In genomic region chr9:129640086-129640870, GRCh38 we compare ENCODE assay signal across 1 cellular context.
TF ChIP-seq lines count a peak whose summit lies in the region.

No MANE protein-coding gene starts in this region.

TF ChIP-seq in SK-N-SH treated with all-trans-retinoic acid at 6 μM for 48 hours, 23 proteins besides CTCF, POLR2A, EP300 and RAD21 (continued from another document):
- TF ChIP-seq POU6F1 (CRISPR knock-in tag; IDR thresholded peaks at IDR 0.05; ENCODE audit: borderline replicate concordance, low read depth) (no peak), ESRRG (CRISPR knock-in tag; IDR thresholded peaks at IDR 0.05) (no peak), ZFP30 (CRISPR knock-in tag; IDR thresholded peaks at IDR 0.05) (no peak), ZNF70 (CRISPR knock-in tag; IDR thresholded peaks at IDR 0.05) (0 out of 2 replicates have a peak, but pooled peaks have one; percentile 33), ZFP3 (CRISPR knock-in tag; IDR thresholded peaks at IDR 0.05) (no peak), CSRNP3 (CRISPR knock-in tag; IDR thresholded peaks at IDR 0.05) (no peak), TCF4 (CRISPR knock-in tag; IDR thresholded peaks at IDR 0.05; ENCODE audit: borderline replicate concordance) (no peak), BACH2 (CRISPR knock-in tag; IDR thresholded peaks at IDR 0.05; ENCODE audit: borderline replicate concordance) (no peak), ZNF565 (CRISPR knock-in tag; conservative IDR thresholded peaks at IDR 0.05; ENCODE audit: low read depth) (no peak), RARB (CRISPR knock-in tag; IDR thresholded peaks at IDR 0.05) (no peak), GLIS3 (CRISPR knock-in tag; IDR thresholded peaks at IDR 0.05) (no peak), SNAI2 (CRISPR knock-in tag; IDR thresholded peaks at IDR 0.05) (no peak)
- TF ChIP-seq, protein P1, sequence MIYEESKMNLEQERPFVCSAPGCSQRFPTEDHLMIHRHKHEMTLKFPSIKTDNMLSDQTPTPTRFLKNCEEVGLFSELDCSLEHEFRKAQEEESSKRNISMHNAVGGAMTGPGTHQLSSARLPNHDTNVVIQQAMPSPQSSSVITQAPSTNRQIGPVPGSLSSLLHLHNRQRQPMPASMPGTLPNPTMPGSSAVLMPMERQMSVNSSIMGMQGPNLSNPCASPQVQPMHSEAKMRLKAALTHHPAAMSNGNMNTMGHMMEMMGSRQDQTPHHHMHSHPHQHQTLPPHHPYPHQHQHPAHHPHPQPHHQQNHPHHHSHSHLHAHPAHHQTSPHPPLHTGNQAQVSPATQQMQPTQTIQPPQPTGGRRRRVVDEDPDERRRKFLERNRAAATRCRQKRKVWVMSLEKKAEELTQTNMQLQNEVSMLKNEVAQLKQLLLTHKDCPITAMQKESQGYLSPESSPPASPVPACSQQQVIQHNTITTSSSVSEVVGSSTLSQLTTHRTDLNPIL (CRISPR knock-in tag; IDR thresholded peaks at IDR 0.05; ENCODE audit: low read depth), result no peak
